11 cellular contexts compared by ENCODE assay signal in genomic region chr11:103624708-103625623, GRCh38.
DNase-seq lines count a peak whose midpoint lies in the region; ATAC-seq and TF ChIP-seq lines count a peak whose summit lies in the region.
"Had no signal": no experiment of that assay in that cellular context is flagged by ENCODE, and none has a peak within 500 bp of the region (broad histone marks: within the 10 kb centered on the region; RNA-seq: fewer than 3 reads in every experiment).

No MANE protein-coding gene starts in this region.

- H3K9me3 ChIP-seq in Peyer's patch: no peaks in the 10 kb centered on the region
- H3K9me3 ChIP-seq: upper lobe of left lung had no signal

- H3K4me1 ChIP-seq in Peyer's patch: no peaks in the 10 kb centered on the region
- H3K4me1 ChIP-seq: upper lobe of left lung had no signal

- peak; percentile 26 for DNase-seq in NCI-H82 (lab: John Stamatoyannopoulos, UW)
- no peak for DNase-seq in NCI-H82 treated with DMSO at 0.1 percent for 48 hours (lab: John Stamatoyannopoulos, UW; ENCODE audit: unreplicated experiment)
- DNase-seq in fibroblast of peridontal ligament (ENCODE audit: extremely low read depth): peak; percentile 97
- peak; percentile 93 for DNase-seq in skeletal muscle cell (ENCODE audit: low read depth)
- DNase-seq in Peyer's patch: no peak
- DNase-seq: activated effector memory CD4-positive, alpha-beta T cell treated with anti-CD3 and anti-CD28 coated beads, Interleukin-2, amount 50 U/mL, for 16 hours; upper lobe of left lung had no signal

- no peak for TF ChIP-seq POLR2A in Peyer's patch (IDR thresholded peaks at IDR 0.05)

- H3K27ac ChIP-seq in Peyer's patch: no peak overlapping the region
- H3K27ac ChIP-seq: HL-60, upper lobe of left lung had no signal

- H3K4me3 ChIP-seq in skeletal muscle cell (ENCODE audit: low read depth, low read length) (no peak overlapping the region), Peyer's patch (no peak overlapping the region)
- H3K4me3 ChIP-seq: upper lobe of left lung had no signal

- ATAC-seq in SK-N-SH treated with all-trans-retinoic acid at 6 μM for 48 hours (peak; percentile 86), HG02763 (IDR thresholded peaks at IDR 0.05; ENCODE audit: unreplicated experiment) (no peak), HG03342 (IDR thresholded peaks at IDR 0.05; ENCODE audit: unreplicated experiment) (no peak)

- no peak for TF ChIP-seq CTCF in Peyer's patch (IDR thresholded peaks at IDR 0.05)

- H3K27me3 ChIP-seq in Peyer's patch: no peaks in the 10 kb centered on the region
- H3K27me3 ChIP-seq: upper lobe of left lung had no signal

- no peaks in the 10 kb centered on the region for H3K36me3 ChIP-seq in Peyer's patch
- H3K36me3 ChIP-seq: upper lobe of left lung had no signal

TF ChIP-seq in SK-N-SH treated with all-trans-retinoic acid at 6 μM for 48 hours, 23 proteins besides CTCF, POLR2A, EP300 and RAD21:
- no peak for TF ChIP-seq ZNF70 (CRISPR knock-in tag; IDR thresholded peaks at IDR 0.05)
- peak; percentile 43; the same call in 1 of the 2 replicates for TF ChIP-seq CSDC2 (CRISPR knock-in tag; IDR thresholded peaks at IDR 0.05)
- peak; percentile 80 for TF ChIP-seq ZFP3 (CRISPR knock-in tag; IDR thresholded peaks at IDR 0.05)
- no peak; the same call in 1 of the 2 replicates for TF ChIP-seq PATZ1 (CRISPR knock-in tag; IDR thresholded peaks at IDR 0.05; ENCODE audit: borderline replicate concordance)
- no peak for TF ChIP-seq ZC3H10 (CRISPR knock-in tag; IDR thresholded peaks at IDR 0.05)
- TF ChIP-seq ZFP30 (CRISPR knock-in tag; IDR thresholded peaks at IDR 0.05): no peak
- peak; percentile 40; the same call in 1 of the 2 replicates for TF ChIP-seq POU6F1 (CRISPR knock-in tag; IDR thresholded peaks at IDR 0.05; ENCODE audit: borderline replicate concordance, low read depth)
- TF ChIP-seq ARNTL (CRISPR knock-in tag; IDR thresholded peaks at IDR 0.05; ENCODE audit: borderline replicate concordance, low read depth): no peak
- no peak for TF ChIP-seq RARB (CRISPR knock-in tag; IDR thresholded peaks at IDR 0.05)
- TF ChIP-seq ESRRG (CRISPR knock-in tag; IDR thresholded peaks at IDR 0.05): no peak
- TF ChIP-seq GLIS3 (CRISPR knock-in tag; IDR thresholded peaks at IDR 0.05): 0 out of 2 replicates have a peak, but pooled peaks have one; percentile 5
- no peak for TF ChIP-seq TOX (CRISPR knock-in tag; IDR thresholded peaks at IDR 0.05; ENCODE audit: borderline replicate concordance)
- TF ChIP-seq ZNF565 (CRISPR knock-in tag; conservative IDR thresholded peaks at IDR 0.05; ENCODE audit: low read depth): 0 out of 2 replicates have a peak, but pooled peaks have one; percentile 43
- peak; percentile 37; the same call in 1 of the 2 replicates for TF ChIP-seq ZNF8 (CRISPR knock-in tag; IDR thresholded peaks at IDR 0.05)
- peak; percentile 98 for TF ChIP-seq ISL1 (CRISPR knock-in tag; IDR thresholded peaks at IDR 0.05)
- peak; percentile 80 for TF ChIP-seq TCF4 (CRISPR knock-in tag; IDR thresholded peaks at IDR 0.05; ENCODE audit: borderline replicate concordance)
- TF ChIP-seq CSRNP3 (CRISPR knock-in tag; IDR thresholded peaks at IDR 0.05): 0 out of 2 replicates have a peak, but pooled peaks have one; percentile 32
- TF ChIP-seq BACH2 (CRISPR knock-in tag; IDR thresholded peaks at IDR 0.05; ENCODE audit: borderline replicate concordance): 0 out of 2 replicates have a peak, but pooled peaks have one; percentile 15
- TF ChIP-seq PPARA (CRISPR knock-in tag; IDR thresholded peaks at IDR 0.05; ENCODE audit: borderline replicate concordance): no peak
- TF ChIP-seq SNAI2 (CRISPR knock-in tag; IDR thresholded peaks at IDR 0.05): peak; percentile 37
- no peak for TF ChIP-seq OSR1 (CRISPR knock-in tag; IDR thresholded peaks at IDR 0.05)
- TF ChIP-seq TSHZ2 (CRISPR knock-in tag; IDR thresholded peaks at IDR 0.05): peak; percentile 66; the same call in 1 of the 2 replicates
- TF ChIP-seq CREB5 (CRISPR knock-in tag; IDR thresholded peaks at IDR 0.05; ENCODE audit: low read depth): peak; percentile 87

Comparison
In these comparisons a context has a peak if more than half of its experiments do, and no peak if none do; other contexts are left out.
1. DNase-seq: peak in NCI-H82 (single experiment), fibroblast of peridontal ligament (single experiment) and skeletal muscle cell (single experiment); none in NCI-H82 treated with DMSO at 0.1 percent for 48 hours (single experiment) and Peyer's patch (0 of 3).